Comparison of ENCODE assay signal across 1 cellular context in the genomic region with DNA sequence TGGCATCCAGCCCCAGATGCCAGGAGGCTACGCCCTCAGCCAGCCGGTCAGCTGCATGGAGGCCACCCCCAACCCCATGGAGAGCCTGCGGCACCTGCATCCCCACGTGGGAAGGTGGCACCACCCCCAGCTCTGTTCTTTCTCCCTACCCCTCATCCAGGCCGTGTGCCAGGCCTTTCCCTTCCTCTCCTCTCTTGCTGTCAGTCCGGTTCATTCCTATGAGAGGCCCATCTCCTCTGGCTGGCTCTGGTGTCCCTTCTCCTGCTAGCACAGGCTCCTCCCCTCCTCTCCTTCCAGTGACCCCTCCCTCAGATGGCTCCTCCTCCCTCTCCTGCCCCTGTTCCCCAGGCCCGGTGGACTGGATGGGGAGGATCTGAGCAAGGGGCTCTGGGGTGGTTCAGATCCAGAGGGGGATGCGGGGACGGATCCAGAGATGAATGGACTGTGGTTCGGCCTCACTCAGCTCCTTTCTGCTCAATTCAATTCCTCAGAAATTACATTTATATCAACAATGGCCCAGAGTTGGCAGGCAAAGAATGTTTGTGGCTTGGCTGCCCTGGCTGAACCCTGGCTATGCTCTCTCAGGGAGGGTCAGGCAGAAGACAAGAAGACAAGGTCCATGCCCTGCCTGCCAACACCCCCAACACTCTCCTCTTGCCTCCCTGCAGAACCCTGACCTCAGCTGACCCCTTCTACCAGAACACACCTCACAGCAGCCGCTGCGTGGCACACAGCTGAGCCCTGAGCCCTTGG.
TF ChIP-seq lines count a peak whose summit lies in the region.

No MANE protein-coding gene starts in this region.

TF ChIP-seq in GM23338, 12 proteins besides CTCF, POLR2A, EP300 and RAD21 (continued from another document):
- TF ChIP-seq, protein P1, sequence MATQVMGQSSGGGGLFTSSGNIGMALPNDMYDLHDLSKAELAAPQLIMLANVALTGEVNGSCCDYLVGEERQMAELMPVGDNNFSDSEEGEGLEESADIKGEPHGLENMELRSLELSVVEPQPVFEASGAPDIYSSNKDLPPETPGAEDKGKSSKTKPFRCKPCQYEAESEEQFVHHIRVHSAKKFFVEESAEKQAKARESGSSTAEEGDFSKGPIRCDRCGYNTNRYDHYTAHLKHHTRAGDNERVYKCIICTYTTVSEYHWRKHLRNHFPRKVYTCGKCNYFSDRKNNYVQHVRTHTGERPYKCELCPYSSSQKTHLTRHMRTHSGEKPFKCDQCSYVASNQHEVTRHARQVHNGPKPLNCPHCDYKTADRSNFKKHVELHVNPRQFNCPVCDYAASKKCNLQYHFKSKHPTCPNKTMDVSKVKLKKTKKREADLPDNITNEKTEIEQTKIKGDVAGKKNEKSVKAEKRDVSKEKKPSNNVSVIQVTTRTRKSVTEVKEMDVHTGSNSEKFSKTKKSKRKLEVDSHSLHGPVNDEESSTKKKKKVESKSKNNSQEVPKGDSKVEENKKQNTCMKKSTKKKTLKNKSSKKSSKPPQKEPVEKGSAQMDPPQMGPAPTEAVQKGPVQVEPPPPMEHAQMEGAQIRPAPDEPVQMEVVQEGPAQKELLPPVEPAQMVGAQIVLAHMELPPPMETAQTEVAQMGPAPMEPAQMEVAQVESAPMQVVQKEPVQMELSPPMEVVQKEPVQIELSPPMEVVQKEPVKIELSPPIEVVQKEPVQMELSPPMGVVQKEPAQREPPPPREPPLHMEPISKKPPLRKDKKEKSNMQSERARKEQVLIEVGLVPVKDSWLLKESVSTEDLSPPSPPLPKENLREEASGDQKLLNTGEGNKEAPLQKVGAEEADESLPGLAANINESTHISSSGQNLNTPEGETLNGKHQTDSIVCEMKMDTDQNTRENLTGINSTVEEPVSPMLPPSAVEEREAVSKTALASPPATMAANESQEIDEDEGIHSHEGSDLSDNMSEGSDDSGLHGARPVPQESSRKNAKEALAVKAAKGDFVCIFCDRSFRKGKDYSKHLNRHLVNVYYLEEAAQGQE (IDR thresholded peaks at IDR 0.05; ENCODE audit: unreplicated experiment), result no peak
- TF ChIP-seq NANOG (IDR thresholded peaks at IDR 0.05; ENCODE audit: borderline replicate concordance) (no peak), ZNF331 (CRISPR knock-in tag; IDR thresholded peaks at IDR 0.05; ENCODE audit: low read depth) (no peak), EZH2 (IDR thresholded peaks at IDR 0.05; ENCODE audit: low read depth, unreplicated experiment) (no peak)
- TF ChIP-seq, protein P2, sequence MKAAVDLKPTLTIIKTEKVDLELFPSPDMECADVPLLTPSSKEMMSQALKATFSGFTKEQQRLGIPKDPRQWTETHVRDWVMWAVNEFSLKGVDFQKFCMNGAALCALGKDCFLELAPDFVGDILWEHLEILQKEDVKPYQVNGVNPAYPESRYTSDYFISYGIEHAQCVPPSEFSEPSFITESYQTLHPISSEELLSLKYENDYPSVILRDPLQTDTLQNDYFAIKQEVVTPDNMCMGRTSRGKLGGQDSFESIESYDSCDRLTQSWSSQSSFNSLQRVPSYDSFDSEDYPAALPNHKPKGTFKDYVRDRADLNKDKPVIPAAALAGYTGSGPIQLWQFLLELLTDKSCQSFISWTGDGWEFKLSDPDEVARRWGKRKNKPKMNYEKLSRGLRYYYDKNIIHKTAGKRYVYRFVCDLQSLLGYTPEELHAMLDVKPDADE (IDR thresholded peaks at IDR 0.05), result no peak
TF ChIP-seq in GM23338: peak in this region for 0.
